Comparison of ENCODE assay signal across 8 cellular contexts in genomic region chr17:43169561-43170139, GRCh38. TPM values are rescaled to one million over a fixed set of nuclear protein-coding genes. Genes with fewer than 3 reads are reported as not detected.
DNase-seq lines count a peak whose midpoint lies in the region; ATAC-seq and TF ChIP-seq lines count a peak whose summit lies in the region.

No MANE protein-coding gene starts in this region.

- H3K4me3 ChIP-seq in endocrine pancreas (ENCODE audit: control insufficient read depth, insufficient read depth, low read length) (peak overlapping the region; percentile 69), mucosa of descending colon (peak overlapping the region; percentile 56), tibial artery (peak overlapping the region; percentile 85 to 86)

- intact Hi-C loops in mucosa of descending colon (cut with DNase I, micrococcal nuclease) (no loop called here), tibial artery (cut with DNase I; ENCODE audit: low total_unique reads) (loop anchor here (5.0 kb wide), 1 partner anchor 42 kb away; the partner anchor contains the start of gene BRCA1)

- H3K27me3 ChIP-seq in endocrine pancreas (ENCODE audit: control insufficient read depth, insufficient read depth, low read length) (no peaks in the 10 kb centered on the region), tibial artery (no peaks in the 10 kb centered on the region)

- DNase-seq in RPMI8226, result peak; percentile 61
- DNase-seq in mucosa of descending colon, result peak in 2 of 3 donors; percentile 49 to 62
- peak; percentile 29 to 71 for DNase-seq in tibial artery
- DNase-seq in retina, result no peak

- H3K27ac ChIP-seq in C4-2B, result peak overlapping the region; percentile 71
- peak overlapping the region; percentile 96 to 98 for H3K27ac ChIP-seq in tibial artery

- TF ChIP-seq CTCF in C4-2B (conservative IDR thresholded peaks at IDR 0.05), result no peak
- TF ChIP-seq CTCF in mucosa of descending colon (IDR thresholded peaks at IDR 0.05), result no peak
- TF ChIP-seq CTCF in tibial artery (IDR thresholded peaks at IDR 0.05), result no peak

- no peaks in the 10 kb centered on the region for H3K9me3 ChIP-seq in endocrine pancreas (ENCODE audit: control insufficient read depth, low read length)
- H3K9me3 ChIP-seq in mucosa of descending colon, result no peaks in the 10 kb centered on the region
- no peaks in the 10 kb centered on the region for H3K9me3 ChIP-seq in tibial artery

- peaks cover 13% of the 10 kb centered on the region for H3K4me1 ChIP-seq in endocrine pancreas (ENCODE audit: control insufficient read depth, insufficient read depth, low read length)
- peaks cover 34% of the 10 kb centered on the region for H3K4me1 ChIP-seq in mucosa of descending colon (ENCODE audit: low read depth)
- H3K4me1 ChIP-seq in tibial artery, result peaks cover 11 to 44% (median 35%) of the 10 kb centered on the region in 4 donors

- H3K36me3 ChIP-seq in endocrine pancreas (ENCODE audit: control insufficient read depth, insufficient read depth, low read length), result no peaks in the 10 kb centered on the region
- peaks cover 9% of the 10 kb centered on the region for H3K36me3 ChIP-seq in mucosa of descending colon (ENCODE audit: low read depth)
- peaks cover 0 to under 1% (median 0%) of the 10 kb centered on the region in 3 donors for H3K36me3 ChIP-seq in tibial artery

- peak overlapping the region; percentile 69 for H3K9ac ChIP-seq in endocrine pancreas (ENCODE audit: control insufficient read depth, insufficient read depth, low read length)

- peak; percentile 13 for ATAC-seq in GM18519 (IDR thresholded peaks at IDR 0.05; ENCODE audit: low FRiP score, unreplicated experiment)
- peak; percentile 32 for ATAC-seq in HG03095 (IDR thresholded peaks at IDR 0.05; ENCODE audit: unreplicated experiment)
- ATAC-seq in mucosa of descending colon, result peak; percentile 22

RNA-seq across cellular contexts. Expression of gene NBR1, which starts 1.4 kb away (rescaled TPM):
- total RNA-seq in mucosa of descending colon, result 100 to 1,000 TPM; 116 to 164 (median 119) TPM

RNA-seq across cellular contexts. Expression of gene TMEM106A, which starts 42.0 kb away (rescaled TPM):
- total RNA-seq in mucosa of descending colon, result 10 to 100 TPM; 11.8 to 12.5 (median 12.0) TPM

RNA-seq across cellular contexts. Expression of gene BRCA1, which starts 44.5 kb away (rescaled TPM):
- 10 to 100 TPM in 2 of 3 donors, 1 to 10 TPM in 1; 8.8 to 17.4 (median 10.3) TPM for total RNA-seq in mucosa of descending colon

RNA-seq across cellular contexts. Expression of gene CCDC200, which starts 58.8 kb away (rescaled TPM):
- not detected for total RNA-seq in mucosa of descending colon
